33 cellular contexts compared by ENCODE assay signal in genomic region chr17:28970879-28971278, GRCh38. TPM values are rescaled to one million over a fixed set of nuclear protein-coding genes. Genes with fewer than 3 reads are reported as not detected.
DNase-seq lines count a peak whose midpoint lies in the region; ATAC-seq, FAIRE-seq and TF ChIP-seq lines count a peak whose summit lies in the region.
"Had no signal": no experiment of that assay in that cellular context is flagged by ENCODE, and none has a peak within 500 bp of the region (broad histone marks: within the 10 kb centered on the region; RNA-seq: fewer than 3 reads in every experiment).

No MANE protein-coding gene starts in this region.

- TF ChIP-seq POLR2A in H1 (IDR thresholded peaks at IDR 0.05; ENCODE audit: control extremely low read depth in 1 of 2, low read depth in 2 of 2, low read length in 2 of 2) (no peak), GM18505 (IDR thresholded peaks at IDR 0.05; ENCODE audit: borderline replicate concordance, extremely low read depth, insufficient read depth, insufficient read length) (no peak)

- POLR2A ChIA-PET in H1 (lab: Charles Lee; ENCODE audit: partially characterized antibody) = interaction anchor here (1.6 to 3.9 kb wide), 3 partner anchors 9 to 72 kb away, joined by 4 to 20 read pairs (median 17); partner anchors contain the start of gene PIPOX

- H2BK12ac ChIP-seq in H1 (ENCODE audit: low read depth, low read length) = peak overlapping the region; percentile 89; the same call in 1 of the 2 replicates

- H4K91ac ChIP-seq in H1 (replicated peaks; ENCODE audit: insufficient read length, low read length) = no peak overlapping the region

- H3K18ac ChIP-seq in H1 (ENCODE audit: extremely low read depth, low read length) = no peak overlapping the region

- DNase-seq in right cardiac atrium (peak in 2 of 3 donors; percentile 48 to 75), Right ventricle myocardium superior (no peak), H1 (ENCODE audit: low read depth in 1 of 2, low spot score in 2 of 2) (no peak), mucosa of gallbladder (ENCODE audit: low spot score) (peak; percentile 38), aorta (no peak), GM19238 (ENCODE audit: insufficient read length, low spot score) (no peak), neural progenitor cell (ENCODE audit: low spot score) (no peak)
- DNase-seq: 8988T; activated naive CD4-positive, alpha-beta T cell treated with anti-CD3 and anti-CD28 coated beads, Interleukin-2, amount 50 U/mL, for 16 hours; CD8-positive, alpha-beta memory T cell; DMS153; effector CD8-positive, alpha-beta T cell; foreskin fibroblast; H9; immature natural killer cell; Kasumi-1; left lung; NCI-H187; NCI-H2171 treated with DMSO at 0.1 percent for 48 hours; NCI-H526 treated with DMSO at 0.1 percent for 48 hours; nephron progenitor cell; stimulated activated CD8-positive, alpha-beta memory T cell treated with anti-CD3 and anti-CD28 coated beads, Interleukin-4, amount 100 ng/mL, for 48 hours; upper lobe of right lung had no signal

- TF ChIP-seq EP300 in H1 (IDR thresholded peaks at IDR 0.05; ENCODE audit: borderline replicate concordance in 1 of 2, low read depth in 2 of 2, low read length in 2 of 2) = no peak

- H3K9ac ChIP-seq in H1 (replicated peaks in 1 of 4; ENCODE audit: extremely low read depth in 1 of 4, low read depth in 3 of 4, low read length in 3 of 4) (no peak overlapping the region), neural progenitor cell (no peak overlapping the region)

- no peak overlapping the region for H3K4me2 ChIP-seq in H1 (ENCODE audit: insufficient read depth in 1 of 2, low read depth in 2 of 2, low read length in 2 of 2)
- H3K4me2 ChIP-seq in neural progenitor cell = no peak overlapping the region
- H3K4me2 ChIP-seq: hepatocyte had no signal

- H2BK120ac ChIP-seq in H1 (replicated peaks; ENCODE audit: low read depth, low read length) = no peak overlapping the region

- no peak overlapping the region for H2AK5ac ChIP-seq in H1 (ENCODE audit: low read depth, low read length)

- H3K79me1 ChIP-seq in H1 (ENCODE audit: low read depth, low read length) = no peaks in the 10 kb centered on the region

- H3K4ac ChIP-seq in H1 (replicated peaks; ENCODE audit: insufficient read length, low read depth, low read length) = no peak overlapping the region

- peak overlapping the region; percentile 74 for H2BK20ac ChIP-seq in H1 (ENCODE audit: low read length)

- H3K27me3 Mint-ChIP-seq in neural progenitor cell (ENCODE audit: insufficient read depth, low read depth) = peaks cover 36% of the 10 kb centered on the region

- no peak overlapping the region for H4K8ac ChIP-seq in H1 (ENCODE audit: extremely low read depth, insufficient read depth, low read length)

- intact Hi-C loops in right cardiac atrium (cut with DNase I) (no loop called here), Right ventricle myocardium superior (cut with DNase I) (no loop called here), aorta (cut with DNase I) (loop anchor here in 1 of 2 donors (2.0 kb wide), 1 partner anchor 142 kb away; no protein-coding TSS in a partner anchor)

- H3K27ac ChIP-seq in right cardiac atrium (ENCODE audit: low read length) = no peak overlapping the region
- H3K27ac ChIP-seq in H1 (ENCODE audit: low read depth, low read length) = no peak overlapping the region
- H3K27ac ChIP-seq in aorta (ENCODE audit: low read depth in 1 of 2, low read length in 2 of 2) = no peak overlapping the region
- H3K27ac ChIP-seq in neural progenitor cell = no peak overlapping the region
- H3K27ac ChIP-seq: ascending aorta, hepatocyte, left lung, upper lobe of right lung had no signal

- TF ChIP-seq RAD21 in H1 (IDR thresholded peaks at IDR 0.05 in 1 of 2, conservative IDR thresholded peaks at IDR 0.05 in 1 of 2; ENCODE audit: low read depth in 2 of 2, low read length in 2 of 2) = no peak

- no peaks in the 10 kb centered on the region for H3K23me2 ChIP-seq in H1 (ENCODE audit: low read depth, low read length)

- WGBS in right cardiac atrium = 44% methylated on average over 6 of the region's 6 CpGs
- WGBS in H1 (ENCODE audit: extremely low coverage in 1 of 2, insufficient coverage in 1 of 2, insufficient read length in 1 of 2, insufficient replicate concordance in 2 of 2, low coverage in 1 of 2, low lambda C conversion rate in 2 of 2, missing lambda C conversion rate in 1 of 2), 2 experiments = 83% methylated on average over 6 of the region's 6 CpGs; no CpG with 5 or more reads in 1 of the 2 experiments
- WGBS in aorta, 2 donors = 28 to 33% methylated on average over 6 of the region's 6 CpGs

- no peak overlapping the region for H3K4me3 Mint-ChIP-seq in neural progenitor cell
- H3K4me3 Mint-ChIP-seq: activated T-helper 1 cell treated with anti-CD3 and anti-CD28 coated beads, Interleukin-12 subunit alpha, Interleukin-12 subunit beta, Interleukin-2, Interleukin-4 antibody, amounts not matched to agents 30 ng/mL and 10 ng/mL and 1 ng/mL, durations not matched to agents 14 hours and 24 hours and 36 hours; CD8-positive, alpha-beta memory T cell; H9; immature natural killer cell; mesothelial cell of epicardium; nephron progenitor cell; WTC11 had no signal

- H2BK15ac ChIP-seq in H1 (ENCODE audit: low read length) = peak overlapping the region; percentile 49; the same call in 1 of the 2 replicates

- no peaks in the 10 kb centered on the region for H3K9me3 ChIP-seq in right cardiac atrium (ENCODE audit: control insufficient read depth, low read length)
- no peaks in the 10 kb centered on the region for H3K9me3 ChIP-seq in H1 (ENCODE audit: insufficient read depth in 2 of 2, low read depth in 1 of 2, low read length in 1 of 2)
- H3K9me3 ChIP-seq in aorta (ENCODE audit: control insufficient read depth, low read length) = no peaks in the 10 kb centered on the region
- H3K9me3 ChIP-seq in neural progenitor cell (ENCODE audit: low read depth) = no peaks in the 10 kb centered on the region
- H3K9me3 ChIP-seq: ascending aorta, left lung, upper lobe of right lung had no signal

- no peak overlapping the region for H3K56ac ChIP-seq in H1 (replicated peaks; ENCODE audit: insufficient read length, low read depth, low read length)

- no peaks in the 10 kb centered on the region for H4K20me1 ChIP-seq in H1 (replicated peaks in 1 of 2; ENCODE audit: control insufficient read depth in 1 of 2, insufficient read depth in 2 of 2, low read length in 2 of 2)
- peaks cover 19% of the 10 kb centered on the region for H4K20me1 ChIP-seq in neural progenitor cell (ENCODE audit: low read depth)

- CTCF ChIA-PET in H1 (lab: Charles Lee; ENCODE audit: partially characterized antibody) = interaction anchor here (0.8 to 9.1 kb wide), 6 partner anchors 13 to 143 kb away, joined by 3 to 207 read pairs (median 9); no protein-coding TSS in a partner anchor

- FAIRE-seq in H1 (lab: Jason Lieb, UNC) = no peak
- FAIRE-seq: G401.6 had no signal

- H3K9me3 Mint-ChIP-seq in neural progenitor cell = no peaks in the 10 kb centered on the region
- H3K9me3 Mint-ChIP-seq: activated T-helper 1 cell treated with anti-CD3 and anti-CD28 coated beads, Interleukin-12 subunit alpha, Interleukin-12 subunit beta, Interleukin-2, Interleukin-4 antibody, amounts not matched to agents 30 ng/mL and 10 ng/mL and 1 ng/mL, durations not matched to agents 14 hours and 24 hours and 36 hours; CD8-positive, alpha-beta memory T cell; H9; immature natural killer cell; mesothelial cell of epicardium; nephron progenitor cell; WTC11 had no signal

- no peak overlapping the region for H3K27ac Mint-ChIP-seq in neural progenitor cell
- H3K27ac Mint-ChIP-seq: activated T-helper 1 cell treated with anti-CD3 and anti-CD28 coated beads, Interleukin-12 subunit alpha, Interleukin-12 subunit beta, Interleukin-2, Interleukin-4 antibody, amounts not matched to agents 30 ng/mL and 10 ng/mL and 1 ng/mL, durations not matched to agents 14 hours and 24 hours and 36 hours; mesothelial cell of epicardium; nephron progenitor cell; WTC11 had no signal

- H3K4me3 ChIP-seq in right cardiac atrium (ENCODE audit: low read length) (no peak overlapping the region), H1 (ENCODE audit: extremely low read depth in 1 of 4, insufficient read depth in 2 of 4, low read depth in 3 of 4, low read length in 4 of 4) (no peak overlapping the region), aorta (ENCODE audit: low read length in 2 of 2) (no peak overlapping the region), neural progenitor cell (no peak overlapping the region)
- H3K4me3 ChIP-seq: ascending aorta, hepatocyte, left lung, upper lobe of right lung had no signal

- H2BK5ac ChIP-seq in H1 (ENCODE audit: low read depth, low read length) = peak overlapping the region; percentile 89; the same call in 1 of the 2 replicates

- TF ChIP-seq CTCF in H1 (IDR thresholded peaks at IDR 0.05; ENCODE audit: control extremely low read depth in 1 of 3, insufficient read depth in 1 of 3, low read depth in 1 of 3, low read length in 3 of 3) (no peak), neural progenitor cell (IDR thresholded peaks at IDR 0.05) (no peak)

- H3K23ac ChIP-seq in H1 (ENCODE audit: insufficient read length) = no peak overlapping the region

- H4K5ac ChIP-seq in H1 (ENCODE audit: insufficient read length, low read depth, low read length) = no peak overlapping the region

- H3K36me3 ChIP-seq in H1 (ENCODE audit: control insufficient read depth in 2 of 4, insufficient read depth in 4 of 4, low read length in 3 of 4) (no peaks in the 10 kb centered on the region; a peak in 1 of 8 replicates), aorta (ENCODE audit: control insufficient read depth in 1 of 2, insufficient read depth in 2 of 2, low read length in 1 of 2) (no peaks in the 10 kb centered on the region), neural progenitor cell (no peaks in the 10 kb centered on the region)
- H3K36me3 ChIP-seq: ascending aorta, left lung, upper lobe of right lung had no signal

- no peaks in the 10 kb centered on the region for H3K36me3 Mint-ChIP-seq in neural progenitor cell
- H3K36me3 Mint-ChIP-seq: CD8-positive, alpha-beta memory T cell; immature natural killer cell; mesothelial cell of epicardium; WTC11 had no signal

- H3K14ac ChIP-seq in H1 (ENCODE audit: insufficient read length) = no peak overlapping the region

- H3K79me2 ChIP-seq in H1 (ENCODE audit: control insufficient read depth in 1 of 2, insufficient read depth in 2 of 2, low read length in 2 of 2) (no peaks in the 10 kb centered on the region), neural progenitor cell (ENCODE audit: low read depth) (no peaks in the 10 kb centered on the region)
- H3K79me2 ChIP-seq: hepatocyte had no signal

- peaks cover 45% of the 10 kb centered on the region for H3K4me1 Mint-ChIP-seq in neural progenitor cell
- H3K4me1 Mint-ChIP-seq: CD8-positive, alpha-beta memory T cell; immature natural killer cell had no signal

- no peaks in the 10 kb centered on the region for H3K27me3 ChIP-seq in right cardiac atrium (ENCODE audit: control insufficient read depth, insufficient read depth)
- peaks cover 0 to 2% (median 0%) of the 10 kb centered on the region in 4 experiments; a peak in 1 of 7 replicates for H3K27me3 ChIP-seq in H1 (replicated peaks in 1 of 4; ENCODE audit: control insufficient read depth in 3 of 4, extremely low read depth in 1 of 4, insufficient read depth in 3 of 4, low read length in 3 of 4)
- no peaks in the 10 kb centered on the region for H3K27me3 ChIP-seq in aorta (ENCODE audit: control insufficient read depth in 1 of 2, insufficient read depth in 2 of 2, low read length in 1 of 2)
- H3K27me3 ChIP-seq in neural progenitor cell = no peaks in the 10 kb centered on the region
- H3K27me3 ChIP-seq: ascending aorta, left lung, upper lobe of right lung had no signal

- ATAC-seq in right cardiac atrium = peak in 1 of 2 donors; percentile 24
- ATAC-seq in Right ventricle myocardium superior (ENCODE audit: poor library complexity) = no peak
- ATAC-seq in aorta (ENCODE audit: low FRiP score) = peak; percentile 34
- ATAC-seq in GM18505 (IDR thresholded peaks at IDR 0.05; ENCODE audit: unreplicated experiment) = no peak
- ATAC-seq: left lung, upper lobe of right lung, WTC11 had no signal

- H2AFZ ChIP-seq in H1 (ENCODE audit: low read length) (no peak overlapping the region), neural progenitor cell (replicated peaks) (no peak overlapping the region)
- H2AFZ ChIP-seq: hepatocyte had no signal

- peaks cover 50% of the 10 kb centered on the region for H3F3A ChIP-seq in neural progenitor cell (ENCODE audit: low read depth)

- peaks cover 16% of the 10 kb centered on the region for H3K4me1 ChIP-seq in right cardiac atrium (ENCODE audit: control insufficient read depth, insufficient read depth, low read length)
- peaks cover 11 to 24% (median 17%) of the 10 kb centered on the region in 4 experiments for H3K4me1 ChIP-seq in H1 (replicated peaks in 1 of 4; ENCODE audit: control insufficient read depth in 3 of 4, insufficient read depth in 4 of 4, low read length in 3 of 4)
- no peaks in the 10 kb centered on the region for H3K4me1 ChIP-seq in aorta (ENCODE audit: control insufficient read depth in 1 of 2, insufficient read depth in 2 of 2, low read length in 2 of 2)
- H3K4me1 ChIP-seq in neural progenitor cell = peaks cover 58% of the 10 kb centered on the region
- H3K4me1 ChIP-seq: ascending aorta had no signal

RNA-seq across cellular contexts. Expression of gene PHF12, which starts 19.6 kb away (rescaled TPM):
- total RNA-seq in right cardiac atrium = 10 to 100 TPM; 20.8 to 25.4 (median 24.2) TPM
- polyA plus RNA-seq in right cardiac atrium = 10.8 TPM
- 14.8 TPM for total RNA-seq in Right ventricle myocardium superior
- 57.7 and 65.7 TPM in 2 replicates for total RNA-seq in H1 (2021; fragmentation: NEBNext Ultra II Directional; extraction: Animal tissue kit (Norgen Biotek cat#: 25700))
- 38.8 and 74.8 TPM in 2 replicates for polyA plus RNA-seq in H1 (2011; rRNA removed)
- 35.5 TPM for polyA plus RNA-seq in H1 (2011; cell fraction: cytosol; rRNA removed)
- 143 TPM for polyA plus RNA-seq in H1 (2011; cell fraction: nucleus; rRNA removed)
- 54.3 to 66.0 TPM (median 57.0 TPM) in 4 replicates for polyA plus RNA-seq in H1 (2012, experiment 1 of 2)
- polyA plus RNA-seq in H1 (2012, experiment 2 of 2) = 18.9 TPM
- 30.5 TPM for polyA plus RNA-seq in H1 (2013, experiment 1 of 2)
- 27.9 TPM for polyA plus RNA-seq in H1 (2013, experiment 2 of 2)
- polyA minus RNA-seq in H1 (2011; rRNA and poly(A)+ RNA removed) = 52.7 and 53.4 TPM in 2 replicates
- polyA minus RNA-seq in H1 (2011; cell fraction: cytosol; rRNA and poly(A)+ RNA removed) = 41.7 TPM
- polyA minus RNA-seq in H1 (2011; cell fraction: nucleus; rRNA and poly(A)+ RNA removed) = 69.0 TPM
- 44.5 TPM for total RNA-seq in mucosa of gallbladder
- total RNA-seq in aorta = 10 to 100 TPM; 30.5 to 47.0 TPM
- polyA plus RNA-seq in aorta = 10 to 100 TPM; 10.1 to 29.4 TPM
- total RNA-seq in neural progenitor cell (ENCODE audit: low replicate concordance) = 49.1 and 54.3 TPM in 2 replicates

RNA-seq across cellular contexts. Expression of gene SEZ6, which starts 35.0 kb away (rescaled TPM):
- total RNA-seq in right cardiac atrium (not detected), Right ventricle myocardium superior (not detected), mucosa of gallbladder (not detected), aorta (not detected), neural progenitor cell (ENCODE audit: low replicate concordance) (1.5 and 4.9 TPM in 2 replicates)
- polyA plus RNA-seq in right cardiac atrium (not detected), H1 (2011; rRNA removed) (8.5 and 16.1 TPM in 2 replicates), aorta (not detected)
- total RNA-seq in H1 (2021; fragmentation: NEBNext Ultra II Directional; extraction: Animal tissue kit (Norgen Biotek cat#: 25700)) = 6.9 and 7.8 TPM in 2 replicates
- polyA plus RNA-seq in H1 (2011; cell fraction: cytosol; rRNA removed) = 4.8 TPM
- 18.6 TPM for polyA plus RNA-seq in H1 (2011; cell fraction: nucleus; rRNA removed)
- 10.7 to 21.5 TPM (median 18.7 TPM) in 4 replicates for polyA plus RNA-seq in H1 (2012, experiment 1 of 2)
- polyA plus RNA-seq in H1 (2012, experiment 2 of 2) = 19.3 TPM
- 11.1 TPM for polyA plus RNA-seq in H1 (2013, experiment 1 of 2)
- polyA plus RNA-seq in H1 (2013, experiment 2 of 2) = 10.2 TPM
- 5.6 and 13.9 TPM in 2 replicates for polyA minus RNA-seq in H1 (2011; rRNA and poly(A)+ RNA removed)
- 5.6 TPM for polyA minus RNA-seq in H1 (2011; cell fraction: cytosol; rRNA and poly(A)+ RNA removed)
- 7.6 TPM for polyA minus RNA-seq in H1 (2011; cell fraction: nucleus; rRNA and poly(A)+ RNA removed)
- total RNA-seq: activated T-helper 1 cell treated with anti-CD3 and anti-CD28 coated beads, Interleukin-12 subunit alpha, Interleukin-12 subunit beta, Interleukin-2, Interleukin-4 antibody, amounts not matched to agents 30 ng/mL and 10 ng/mL and 1 ng/mL, durations not matched to agents 14 hours and 24 hours and 36 hours; ascending aorta; CD8-positive, alpha-beta memory T cell; epithelial cell of proximal tubule; mesothelial cell of epicardium; posterior vena cava; skeletal muscle tissue; upper lobe of right lung had no signal

Comparison
In these comparisons a context has a peak if more than half of its experiments do, and no peak if none do; other contexts are left out.
1. DNase-seq: peak in right cardiac atrium (2 of 3) and mucosa of gallbladder (single experiment); none in Right ventricle myocardium superior (single experiment), H1 (0 of 2), aorta (0 of 2), GM19238 (single experiment) and neural progenitor cell (single experiment).